Comparison of ENCODE assay signal across 1 cellular context in the genomic region with DNA sequence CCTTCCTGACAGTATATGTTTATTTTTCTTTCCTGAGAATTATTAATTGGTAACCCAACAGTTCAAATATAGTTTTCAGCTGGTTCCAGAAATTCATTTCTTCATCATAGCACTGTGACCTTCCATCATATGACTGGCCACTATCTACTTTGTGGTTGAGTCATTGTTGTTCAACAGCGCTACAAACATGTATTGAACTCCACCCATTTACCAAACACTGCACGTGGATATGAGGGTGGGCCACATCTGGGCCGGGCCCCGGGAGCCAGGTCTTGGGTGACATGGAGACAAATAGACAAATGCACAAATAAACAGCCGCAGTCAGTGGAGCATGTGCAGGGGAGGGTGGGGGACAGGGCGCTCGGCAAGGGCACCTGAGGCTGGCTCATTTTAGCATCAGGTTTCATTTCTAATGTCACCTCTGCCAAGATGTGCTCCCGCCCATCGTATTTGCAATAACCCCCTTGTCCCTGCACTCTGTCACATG.
TF ChIP-seq lines count a peak whose summit lies in the region.

No MANE protein-coding gene starts in this region.

TF ChIP-seq in HepG2, 621 proteins besides CTCF, POLR2A, EP300 and RAD21 (continued from another document and continues in another):
- TF ChIP-seq, protein P1, sequence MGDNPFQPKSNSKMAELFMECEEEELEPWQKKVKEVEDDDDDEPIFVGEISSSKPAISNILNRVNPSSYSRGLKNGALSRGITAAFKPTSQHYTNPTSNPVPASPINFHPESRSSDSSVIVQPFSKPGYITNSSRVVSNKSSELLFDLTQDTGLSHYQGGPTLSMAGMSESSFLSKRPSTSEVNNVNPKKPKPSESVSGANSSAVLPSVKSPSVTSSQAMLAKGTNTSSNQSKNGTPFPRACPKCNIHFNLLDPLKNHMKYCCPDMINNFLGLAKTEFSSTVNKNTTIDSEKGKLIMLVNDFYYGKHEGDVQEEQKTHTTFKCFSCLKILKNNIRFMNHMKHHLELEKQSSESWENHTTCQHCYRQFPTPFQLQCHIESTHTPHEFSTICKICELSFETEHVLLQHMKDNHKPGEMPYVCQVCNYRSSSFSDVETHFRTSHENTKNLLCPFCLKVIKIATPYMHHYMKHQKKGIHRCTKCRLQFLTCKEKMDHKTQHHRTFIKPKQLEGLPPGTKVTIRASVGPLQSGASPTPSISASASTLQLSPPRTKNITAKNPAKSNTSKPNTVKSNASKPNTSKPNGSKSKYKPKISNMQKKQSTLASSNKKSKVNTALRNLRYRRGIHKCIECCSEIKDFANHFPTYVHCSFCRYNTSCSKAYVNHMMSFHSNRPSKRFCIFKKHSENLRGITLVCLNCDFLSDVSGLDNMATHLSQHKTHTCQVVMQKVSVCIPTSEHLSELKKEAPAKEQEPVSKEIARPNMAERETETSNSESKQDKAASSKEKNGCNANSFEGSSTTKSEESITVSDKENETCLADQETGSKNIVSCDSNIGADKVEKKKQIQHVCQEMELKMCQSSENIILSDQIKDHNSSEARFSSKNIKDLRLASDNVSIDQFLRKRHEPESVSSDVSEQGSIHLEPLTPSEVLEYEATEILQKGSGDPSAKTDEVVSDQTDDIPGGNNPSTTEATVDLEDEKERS (CRISPR knock-in tag; IDR thresholded peaks at IDR 0.05) = no peak
- no peak for TF ChIP-seq HOXA7 (CRISPR knock-in tag; IDR thresholded peaks at IDR 0.05)
- 0 out of 2 replicates have a peak, but pooled peaks have one; percentile 8 for TF ChIP-seq SAP130 (CRISPR knock-in tag; IDR thresholded peaks at IDR 0.05; ENCODE audit: low read depth)
- no peak for TF ChIP-seq ZFP90 (CRISPR knock-in tag; IDR thresholded peaks at IDR 0.05; ENCODE audit: borderline replicate concordance)
- TF ChIP-seq FOXP1 (IDR thresholded peaks at IDR 0.05) = no peak
- peak; percentile 54; the same call in 1 of the 2 replicates for TF ChIP-seq FOXP1 (CRISPR knock-in tag; IDR thresholded peaks at IDR 0.05)
- no peak for TF ChIP-seq AKNA (CRISPR knock-in tag; IDR thresholded peaks at IDR 0.05; ENCODE audit: borderline replicate concordance)
- peak; percentile 87 for TF ChIP-seq ZNF24 (IDR thresholded peaks at IDR 0.05)
- peak; percentile 76 for TF ChIP-seq FOSL2 (CRISPR knock-in tag; IDR thresholded peaks at IDR 0.05)
- no peak for TF ChIP-seq SNAI1 (CRISPR knock-in tag; IDR thresholded peaks at IDR 0.05; ENCODE audit: borderline replicate concordance)
- no peak for TF ChIP-seq ZKSCAN1 (IDR thresholded peaks at IDR 0.05; ENCODE audit: low read length)
- TF ChIP-seq SP5 (CRISPR knock-in tag; IDR thresholded peaks at IDR 0.05; ENCODE audit: borderline replicate concordance, low read depth) = peak; percentile 60; the same call in 1 of the 2 replicates
- TF ChIP-seq, protein P2, sequence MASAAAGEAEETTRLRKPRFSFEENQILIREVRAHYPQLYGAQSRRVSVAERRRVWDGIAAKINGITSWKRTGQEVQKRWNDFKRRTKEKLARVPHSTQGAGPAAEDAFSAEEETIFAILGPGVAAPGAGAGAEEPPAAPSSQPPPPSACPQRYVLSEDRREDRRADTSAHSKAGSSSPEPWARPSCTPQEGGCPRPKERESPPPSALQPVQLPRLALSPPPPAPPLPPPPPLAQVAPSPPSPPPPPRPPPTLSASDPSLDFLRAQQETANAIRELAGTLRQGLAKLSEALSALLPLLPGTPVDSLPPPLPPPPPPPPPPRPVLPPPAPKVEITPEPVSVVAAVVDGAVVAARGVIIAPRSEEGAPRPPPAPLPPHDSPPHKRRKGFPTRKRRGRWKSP (CRISPR knock-in tag; IDR thresholded peaks at IDR 0.05) = peak; percentile 49; the same call in 1 of the 2 replicates
- TF ChIP-seq THYN1 (CRISPR knock-in tag; IDR thresholded peaks at IDR 0.05; ENCODE audit: borderline replicate concordance, low read depth) = no peak
- peak; percentile 39 for TF ChIP-seq MNT (IDR thresholded peaks at IDR 0.05)
- no peak for TF ChIP-seq NRL (CRISPR knock-in tag; IDR thresholded peaks at IDR 0.05; ENCODE audit: borderline replicate concordance)
- TF ChIP-seq ZNF543 (CRISPR knock-in tag; IDR thresholded peaks at IDR 0.05) = no peak
- no peak for TF ChIP-seq SATB2 (CRISPR knock-in tag; IDR thresholded peaks at IDR 0.05)
- no peak for TF ChIP-seq ZNF496 (CRISPR knock-in tag; IDR thresholded peaks at IDR 0.05; ENCODE audit: insufficient replicate concordance)
- TF ChIP-seq MEIS1 (CRISPR knock-in tag; IDR thresholded peaks at IDR 0.05; ENCODE audit: borderline replicate concordance) = no peak
- TF ChIP-seq PAWR (CRISPR knock-in tag; IDR thresholded peaks at IDR 0.05; ENCODE audit: borderline replicate concordance) = no peak
- 0 out of 2 replicates have a peak, but pooled peaks have one; percentile 20 for TF ChIP-seq GATAD2A (CRISPR knock-in tag; IDR thresholded peaks at IDR 0.05)
- no peak for TF ChIP-seq REXO4 (CRISPR knock-in tag; IDR thresholded peaks at IDR 0.05; ENCODE audit: borderline replicate concordance)
- TF ChIP-seq HNRNPL (IDR thresholded peaks at IDR 0.05; ENCODE audit: low read depth, low read length) = no peak
- TF ChIP-seq ARHGAP35 (CRISPR knock-in tag; IDR thresholded peaks at IDR 0.05; ENCODE audit: borderline replicate concordance) = no peak
- no peak for TF ChIP-seq ELF1 (CRISPR knock-in tag; IDR thresholded peaks at IDR 0.05)
- no peak for TF ChIP-seq ZNF569 (CRISPR knock-in tag; IDR thresholded peaks at IDR 0.05; ENCODE audit: borderline replicate concordance)
- TF ChIP-seq, protein P3, sequence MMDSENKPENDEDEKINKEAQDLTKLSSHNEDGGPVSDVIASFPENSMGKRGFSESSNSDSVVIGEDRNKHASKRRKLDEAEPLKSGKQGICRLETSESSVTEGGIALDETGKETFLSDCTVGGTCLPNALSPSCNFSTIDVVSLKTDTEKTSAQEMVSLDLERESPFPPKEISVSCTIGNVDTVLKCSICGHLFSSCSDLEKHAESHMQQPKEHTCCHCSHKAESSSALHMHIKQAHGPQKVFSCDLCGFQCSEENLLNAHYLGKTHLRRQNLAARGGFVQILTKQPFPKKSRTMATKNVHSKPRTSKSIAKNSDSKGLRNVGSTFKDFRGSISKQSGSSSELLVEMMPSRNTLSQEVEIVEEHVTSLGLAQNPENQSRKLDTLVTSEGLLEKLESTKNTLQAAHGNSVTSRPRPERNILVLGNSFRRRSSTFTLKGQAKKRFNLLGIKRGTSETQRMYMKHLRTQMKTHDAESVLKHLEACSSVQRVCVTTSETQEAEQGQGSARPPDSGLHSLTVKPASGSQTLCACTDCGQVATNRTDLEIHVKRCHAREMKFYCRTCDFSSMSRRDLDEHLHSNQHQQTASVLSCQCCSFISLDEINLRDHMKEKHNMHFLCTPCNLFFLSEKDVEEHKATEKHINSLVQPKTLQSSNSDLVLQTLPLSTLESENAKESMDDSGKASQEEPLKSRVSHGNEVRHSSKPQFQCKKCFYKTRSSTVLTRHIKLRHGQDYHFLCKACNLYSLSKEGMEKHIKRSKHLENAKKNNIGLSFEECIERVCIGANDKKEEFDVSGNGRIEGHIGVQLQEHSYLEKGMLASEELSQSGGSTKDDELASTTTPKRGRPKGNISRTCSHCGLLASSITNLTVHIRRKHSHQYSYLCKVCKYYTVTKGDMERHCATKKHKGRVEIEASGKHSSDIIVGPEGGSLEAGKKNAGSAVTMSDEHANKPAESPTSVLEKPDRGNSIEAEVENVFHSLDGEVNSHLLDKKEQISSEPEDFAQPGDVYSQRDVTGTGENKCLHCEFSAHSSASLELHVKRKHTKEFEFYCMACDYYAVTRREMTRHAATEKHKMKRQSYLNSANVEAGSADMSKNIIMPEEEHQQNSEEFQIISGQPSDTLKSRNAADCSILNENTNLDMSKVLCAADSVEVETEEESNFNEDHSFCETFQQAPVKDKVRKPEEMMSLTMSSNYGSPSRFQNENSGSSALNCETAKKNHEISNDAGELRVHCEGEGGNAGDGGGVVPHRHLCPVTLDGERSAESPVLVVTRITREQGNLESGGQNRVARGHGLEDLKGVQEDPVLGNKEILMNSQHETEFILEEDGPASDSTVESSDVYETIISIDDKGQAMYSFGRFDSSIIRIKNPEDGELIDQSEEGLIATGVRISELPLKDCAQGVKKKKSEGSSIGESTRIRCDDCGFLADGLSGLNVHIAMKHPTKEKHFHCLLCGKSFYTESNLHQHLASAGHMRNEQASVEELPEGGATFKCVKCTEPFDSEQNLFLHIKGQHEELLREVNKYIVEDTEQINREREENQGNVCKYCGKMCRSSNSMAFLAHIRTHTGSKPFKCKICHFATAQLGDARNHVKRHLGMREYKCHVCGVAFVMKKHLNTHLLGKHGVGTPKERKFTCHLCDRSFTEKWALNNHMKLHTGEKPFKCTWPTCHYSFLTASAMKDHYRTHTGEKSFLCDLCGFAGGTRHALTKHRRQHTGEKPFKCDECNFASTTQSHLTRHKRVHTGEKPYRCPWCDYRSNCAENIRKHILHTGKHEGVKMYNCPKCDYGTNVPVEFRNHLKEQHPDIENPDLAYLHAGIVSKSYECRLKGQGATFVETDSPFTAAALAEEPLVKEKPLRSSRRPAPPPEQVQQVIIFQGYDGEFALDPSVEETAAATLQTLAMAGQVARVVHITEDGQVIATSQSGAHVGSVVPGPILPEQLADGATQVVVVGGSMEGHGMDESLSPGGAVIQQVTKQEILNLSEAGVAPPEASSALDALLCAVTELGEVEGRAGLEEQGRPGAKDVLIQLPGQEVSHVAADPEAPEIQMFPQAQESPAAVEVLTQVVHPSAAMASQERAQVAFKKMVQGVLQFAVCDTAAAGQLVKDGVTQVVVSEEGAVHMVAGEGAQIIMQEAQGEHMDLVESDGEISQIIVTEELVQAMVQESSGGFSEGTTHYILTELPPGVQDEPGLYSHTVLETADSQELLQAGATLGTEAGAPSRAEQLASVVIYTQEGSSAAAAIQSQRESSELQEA (CRISPR knock-in tag; IDR thresholded peaks at IDR 0.05; ENCODE audit: not compliant biosample characterization) = no peak
- TF ChIP-seq MTF2 (CRISPR knock-in tag; IDR thresholded peaks at IDR 0.05; ENCODE audit: borderline replicate concordance) = no peak
- TF ChIP-seq ZNF446 (CRISPR knock-in tag; IDR thresholded peaks at IDR 0.05) = no peak
- TF ChIP-seq SRSF9 (IDR thresholded peaks at IDR 0.05; ENCODE audit: borderline replicate concordance, insufficient read depth, low read depth, low read length, poor library complexity, severe bottlenecking) = no peak
- TF ChIP-seq FOXP4 (CRISPR knock-in tag; IDR thresholded peaks at IDR 0.05) = 0 out of 2 replicates have a peak, but pooled peaks have one; percentile 27
- no peak for TF ChIP-seq ZNF841 (CRISPR knock-in tag; IDR thresholded peaks at IDR 0.05; ENCODE audit: borderline replicate concordance)
